In genomic region chr2:63894167-63894566, GRCh38 we compare ENCODE assay signal across 25 cellular contexts. TPM values are rescaled to one million over a fixed set of nuclear protein-coding genes. Genes with fewer than 3 reads are reported as not detected.
DNase-seq lines count a peak whose midpoint lies in the region; ATAC-seq and TF ChIP-seq lines count a peak whose summit lies in the region.
"Had no signal": no experiment of that assay in that cellular context is flagged by ENCODE, and none has a peak within 500 bp of the region (broad histone marks: within the 10 kb centered on the region; RNA-seq: fewer than 3 reads in every experiment).

No MANE protein-coding gene starts in this region.

- no peak overlapping the region for H3K4me3 Mint-ChIP-seq in CD4-positive, alpha-beta memory T cell
- H3K4me3 Mint-ChIP-seq in H9 (no peak overlapping the region), chondrocyte (ENCODE audit: unreplicated experiment) (no peak overlapping the region)
- H3K4me3 Mint-ChIP-seq: B cell, IgD-negative memory B cell had no signal

- H4K5ac ChIP-seq in H9 (ENCODE audit: insufficient read length, low read depth, low read length), result no peak overlapping the region

- H3K9ac ChIP-seq in H9 (ENCODE audit: extremely low read depth, insufficient read length, low read length), result no peak overlapping the region
- H3K9ac ChIP-seq in smooth muscle cell (ENCODE audit: low read depth), result no peak overlapping the region
- H3K9ac ChIP-seq: GM23248 had no signal

- no peak overlapping the region for H3K27ac ChIP-seq in CD4-positive, alpha-beta memory T cell (ENCODE audit: low read depth, low read length)
- H3K27ac ChIP-seq in H9 (ENCODE audit: insufficient read length, low read depth, low read length) (no peak overlapping the region), smooth muscle cell (ENCODE audit: low read depth) (peak overlapping the region; percentile 41), tibial artery (no peak overlapping the region)
- H3K27ac ChIP-seq: C4-2B, GM23248, SJSA1 had no signal

- no peak overlapping the region for H4K8ac ChIP-seq in H9 (replicated peaks; ENCODE audit: insufficient read length, low read depth, low read length)

- no peaks in the 10 kb centered on the region for H3K9me3 ChIP-seq in CD4-positive, alpha-beta memory T cell (ENCODE audit: control insufficient read depth in 1 of 2, low read length in 2 of 2)
- H3K9me3 ChIP-seq in H9 (ENCODE audit: control insufficient read depth, low read depth, low read length) (no peaks in the 10 kb centered on the region), smooth muscle cell (replicated peaks; ENCODE audit: low read depth) (no peaks in the 10 kb centered on the region), tibial artery (no peaks in the 10 kb centered on the region)
- H3K9me3 ChIP-seq: SJSA1 had no signal

- H3K18ac ChIP-seq in H9 (ENCODE audit: insufficient read length, low read depth, low read length), result no peak overlapping the region

- no peaks in the 10 kb centered on the region for H3K9me3 Mint-ChIP-seq in CD4-positive, alpha-beta memory T cell
- H3K9me3 Mint-ChIP-seq in H9, result no peaks in the 10 kb centered on the region
- H3K9me3 Mint-ChIP-seq in chondrocyte (ENCODE audit: low read depth), result no peaks in the 10 kb centered on the region
- H3K9me3 Mint-ChIP-seq: IgD-negative memory B cell had no signal

- CTCF ChIA-PET in CD4-positive, alpha-beta memory T cell (lab: Charles Lee; ENCODE audit: partially characterized antibody), result no interaction called here

- H3T11ph ChIP-seq in H9 (ENCODE audit: low read length), result no peak overlapping the region

- no peaks in the 10 kb centered on the region for H3K27me3 Mint-ChIP-seq in CD4-positive, alpha-beta memory T cell
- H3K27me3 Mint-ChIP-seq in H9 (ENCODE audit: low read depth) (no peaks in the 10 kb centered on the region; the same call in 1 of the 2 replicates), chondrocyte (ENCODE audit: low read depth) (no peaks in the 10 kb centered on the region)
- H3K27me3 Mint-ChIP-seq: B cell, IgD-negative memory B cell had no signal

- H3K36me3 ChIP-seq in CD4-positive, alpha-beta memory T cell (ENCODE audit: insufficient read depth, low read length), result peaks cover 38% of the 10 kb centered on the region
- peaks cover 35% of the 10 kb centered on the region for H3K36me3 ChIP-seq in smooth muscle cell (ENCODE audit: low read depth)
- H3K36me3 ChIP-seq in tibial artery, result peaks cover 28 to 77% (median 72%) of the 10 kb centered on the region in 3 donors

- H3K36me3 Mint-ChIP-seq in CD4-positive, alpha-beta memory T cell, result peaks cover 30 to 72% of the 10 kb centered on the region in 2 donors
- H3K36me3 Mint-ChIP-seq in H9 (ENCODE audit: insufficient read depth in 1 of 3, low read depth in 3 of 3), result peaks cover 17 to 58% (median 40%) of the 10 kb centered on the region in 3 experiments
- peaks cover 31% of the 10 kb centered on the region for H3K36me3 Mint-ChIP-seq in chondrocyte (ENCODE audit: low read depth)

- no peak overlapping the region for H3K4ac ChIP-seq in H9 (ENCODE audit: low read depth, low read length)

- H2BK5ac ChIP-seq in H9 (ENCODE audit: insufficient read length, low read length), result no peak overlapping the region

- H3K56ac ChIP-seq in H9 (ENCODE audit: insufficient read length, low read depth, low read length), result no peak overlapping the region

- H3K79me2 ChIP-seq in H9 (ENCODE audit: insufficient read depth, low read length) (no peaks in the 10 kb centered on the region), smooth muscle cell (ENCODE audit: low read depth) (no peaks in the 10 kb centered on the region)

- no peak overlapping the region for H2BK15ac ChIP-seq in H9 (ENCODE audit: low read depth, low read length)

- no peak overlapping the region for H3K4me2 ChIP-seq in H9 (ENCODE audit: insufficient read depth, insufficient read length, low read length)
- H3K4me2 ChIP-seq in smooth muscle cell, result no peak overlapping the region

- ATAC-seq in GM21825 (IDR thresholded peaks at IDR 0.05; ENCODE audit: unreplicated experiment), result no peak

- no peak overlapping the region for H2AFZ ChIP-seq in H9 (ENCODE audit: low read length)
- no peak overlapping the region for H2AFZ ChIP-seq in smooth muscle cell (ENCODE audit: low read depth)
- H2AFZ ChIP-seq: GM23248 had no signal

- POLR2A ChIA-PET in CD4-positive, alpha-beta memory T cell (lab: Charles Lee; ENCODE audit: partially characterized antibody), result no interaction called here

- no peak for DNase-seq in CD4-positive, alpha-beta memory T cell
- no peak for DNase-seq in H9
- no peak for DNase-seq in chondrocyte (ENCODE audit: low spot score)
- DNase-seq in smooth muscle cell (lab: John Stamatoyannopoulos, UW; ENCODE audit: unreplicated experiment), result no peak
- DNase-seq in COLO829 (ENCODE audit: low spot score), result no peak
- no peak for DNase-seq in tibial artery
- DNase-seq: DMS153, DND-41, GM23248, HCEC 1CT, NCI-H1048, NCI-H1417, NCI-H1694 treated with DMSO at 0.1 percent for 48 hours, NCI-H2081 treated with DMSO at 0.1 percent for 48 hours, NCI-H2171, NCI-H226, NCI-H510A, NCI-H69, Right ventricle myocardium superior, RPMI8226 had no signal

- WGBS in H9 (ENCODE audit: extremely low coverage, insufficient read length, low lambda C conversion rate), result no CpG with 5 or more reads among the region's 1 CpG
- 88% methylated on average over 1 of the region's 1 CpG for WGBS in smooth muscle cell (ENCODE audit: low lambda C conversion rate)

- peak overlapping the region in 5 of 7 donors; percentile 34 to 74 (median 48) for H3K27ac Mint-ChIP-seq in CD4-positive, alpha-beta memory T cell
- H3K27ac Mint-ChIP-seq in H9 (peak overlapping the region in 2 of 3 experiments; percentile 7 to 99; a peak in 3 of 7 replicates), chondrocyte (ENCODE audit: unreplicated experiment) (peak overlapping the region; percentile 57)
- H3K27ac Mint-ChIP-seq: B cell, IgD-negative memory B cell had no signal

- H2BK20ac ChIP-seq in H9 (ENCODE audit: low read depth, low read length, poor library complexity, severe bottlenecking), result no peak overlapping the region

- no peaks in the 10 kb centered on the region for H3K4me1 ChIP-seq in CD4-positive, alpha-beta memory T cell (ENCODE audit: insufficient read depth, low read length)
- H3K4me1 ChIP-seq in H9 (ENCODE audit: insufficient read depth, low read length), result no peaks in the 10 kb centered on the region
- H3K4me1 ChIP-seq in smooth muscle cell (ENCODE audit: low read depth), result no peaks in the 10 kb centered on the region
- peaks cover 0 to 4% (median 2%) of the 10 kb centered on the region in 4 donors for H3K4me1 ChIP-seq in tibial artery
- H3K4me1 ChIP-seq: SJSA1 had no signal

- no peak overlapping the region for H2BK12ac ChIP-seq in H9 (ENCODE audit: insufficient read length, low read depth, low read length)

- no peaks in the 10 kb centered on the region for H3K79me1 ChIP-seq in H9 (ENCODE audit: insufficient read depth, low read depth, low read length, poor library complexity, severe bottlenecking)

- no peak overlapping the region for H2BK120ac ChIP-seq in H9 (ENCODE audit: low read depth, low read length, poor library complexity, severe bottlenecking)

- no peak overlapping the region for H2AK5ac ChIP-seq in H9 (ENCODE audit: insufficient read length, low read length)

- no peak overlapping the region for H3K23ac ChIP-seq in H9 (ENCODE audit: insufficient read length, low read depth, low read length)

- intact Hi-C loops in CD4-positive, alpha-beta memory T cell (cut with micrococcal nuclease), result no loop called here
- intact Hi-C loops in tibial artery (cut with DNase I; ENCODE audit: low total_unique reads), result no loop called here

- peaks cover 0 to 5% (median 0%) of the 10 kb centered on the region in 4 donors for H3K4me1 Mint-ChIP-seq in CD4-positive, alpha-beta memory T cell
- H3K4me1 Mint-ChIP-seq in H9 (peaks cover 2 to 5% of the 10 kb centered on the region in 2 experiments), chondrocyte (ENCODE audit: low read depth) (peaks cover 12% of the 10 kb centered on the region)
- H3K4me1 Mint-ChIP-seq: B cell, IgD-negative memory B cell had no signal

- no peak overlapping the region for H3K14ac ChIP-seq in H9 (ENCODE audit: insufficient read depth, low read length)

- H3K27me3 ChIP-seq in CD4-positive, alpha-beta memory T cell (ENCODE audit: insufficient read depth, low read length), result no peaks in the 10 kb centered on the region
- no peaks in the 10 kb centered on the region for H3K27me3 ChIP-seq in H9 (ENCODE audit: insufficient read depth, low read length)
- no peaks in the 10 kb centered on the region for H3K27me3 ChIP-seq in smooth muscle cell (ENCODE audit: low read depth)
- H3K27me3 ChIP-seq in tibial artery, result no peaks in the 10 kb centered on the region
- H3K27me3 ChIP-seq: SJSA1 had no signal

- H4K20me1 ChIP-seq in H9 (ENCODE audit: control insufficient read depth, insufficient read depth, insufficient read length), result no peaks in the 10 kb centered on the region
- H4K20me1 ChIP-seq in smooth muscle cell (ENCODE audit: low read depth), result peaks cover 6% of the 10 kb centered on the region

- TF ChIP-seq CTCF in H9 (conservative IDR thresholded peaks at IDR 0.05) (no peak), chondrocyte (IDR thresholded peaks at IDR 0.05) (no peak), smooth muscle cell (IDR thresholded peaks at IDR 0.05; ENCODE audit: borderline replicate concordance, insufficient read depth, poor library complexity, severe bottlenecking) (no peak), tibial artery (IDR thresholded peaks at IDR 0.05) (no peak)

- H3K23me2 ChIP-seq in H9 (ENCODE audit: insufficient read length, low read depth, low read length, poor library complexity, severe bottlenecking), result no peaks in the 10 kb centered on the region

- no peak overlapping the region for H3K4me3 ChIP-seq in CD4-positive, alpha-beta memory T cell (ENCODE audit: low read length in 2 of 2)
- no peak overlapping the region for H3K4me3 ChIP-seq in smooth muscle cell
- H3K4me3 ChIP-seq in tibial artery, result no peak overlapping the region
- H3K4me3 ChIP-seq: GM23248, SJSA1 had no signal

- peaks cover 52% of the 10 kb centered on the region for H3F3A ChIP-seq in smooth muscle cell (ENCODE audit: low read depth)

- H4K91ac ChIP-seq in H9 (ENCODE audit: insufficient read length, low read depth, low read length), result no peak overlapping the region

RNA-seq across cellular contexts. Expression of gene UGP2, which starts 52.5 kb away (rescaled TPM):
- 10 to 100 TPM; 77.6 to 92.7 TPM for total RNA-seq in CD4-positive, alpha-beta memory T cell
- 100 to 1,000 TPM; 137 to 224 TPM for polyA plus RNA-seq in CD4-positive, alpha-beta memory T cell
- 848 and 883 TPM in 2 replicates for total RNA-seq in H9 (2021)
- total RNA-seq in chondrocyte, result 99.5 to 112 TPM (median 105 TPM) in 3 replicates
- 211 and 238 TPM in 2 replicates for total RNA-seq in smooth muscle cell
- 156 and 171 TPM in 2 replicates for polyA plus RNA-seq in smooth muscle cell
